ENCODE assay signal across 1 cellular context in genomic region chr4:1988327-1988724, GRCh38.
TF ChIP-seq lines count a peak whose summit lies in the region.

No MANE protein-coding gene starts in this region.

TF ChIP-seq in SK-N-SH treated with all-trans-retinoic acid at 6 μM for 48 hours, 23 proteins besides CTCF, POLR2A, EP300 and RAD21 (continued from another document):
- TF ChIP-seq POU6F1 (CRISPR knock-in tag; IDR thresholded peaks at IDR 0.05; ENCODE audit: borderline replicate concordance, low read depth) (no peak), ZFP30 (CRISPR knock-in tag; IDR thresholded peaks at IDR 0.05) (no peak), ISL1 (CRISPR knock-in tag; IDR thresholded peaks at IDR 0.05) (no peak)
